In genomic region chr1:17891205-17892110, GRCh38 we compare ENCODE assay signal across 16 cellular contexts.
DNase-seq lines count a peak whose midpoint lies in the region; ATAC-seq and TF ChIP-seq lines count a peak whose summit lies in the region.
"Had no signal": no experiment of that assay in that cellular context is flagged by ENCODE, and none has a peak within 500 bp of the region (broad histone marks: within the 10 kb centered on the region; RNA-seq: fewer than 3 reads in every experiment).

No MANE protein-coding gene starts in this region.

- ATAC-seq in GM19395 (IDR thresholded peaks at IDR 0.05; ENCODE audit: unreplicated experiment) (no peak), lower lobe of right lung (no peak)
- ATAC-seq: Panc1 had no signal

- H3K36me3 ChIP-seq in H7 (replicated peaks; ENCODE audit: control insufficient read depth, insufficient read depth, low read length), result no peaks in the 10 kb centered on the region
- H3K36me3 ChIP-seq in left ventricle myocardium inferior, result no peaks in the 10 kb centered on the region
- H3K36me3 ChIP-seq in trophoblast cell (ENCODE audit: control insufficient read depth in 1 of 2, insufficient read depth in 2 of 2, low read length in 2 of 2), result no peaks in the 10 kb centered on the region
- H3K36me3 ChIP-seq in CD8-positive, alpha-beta memory T cell (ENCODE audit: insufficient read depth, low read length), result no peaks in the 10 kb centered on the region
- no peaks in the 10 kb centered on the region for H3K36me3 ChIP-seq in lower lobe of right lung
- H3K36me3 ChIP-seq: BLaER1 treated with 17β-estradiol and CSF1 and Interleukin-3, amounts not matched to agents 10 nM and 100 nM; MG63 had no signal

- H3K4me2 ChIP-seq in trophoblast cell (ENCODE audit: low read length), result no peak overlapping the region
- H3K4me2 ChIP-seq: BLaER1 treated with 17β-estradiol and CSF1 and Interleukin-3, amounts not matched to agents 10 nM and 100 nM had no signal

- H4K91ac ChIP-seq in trophoblast cell (ENCODE audit: low read depth, low read length), result no peak overlapping the region

- H3K4me3 ChIP-seq in H7 (ENCODE audit: insufficient read depth, low read depth, low read length) (no peak overlapping the region), left ventricle myocardium inferior (peak overlapping the region; percentile 32), trophoblast cell (ENCODE audit: low read depth, low read length) (no peak overlapping the region), lower lobe of right lung (no peak overlapping the region)
- no peak overlapping the region for H3K4me3 ChIP-seq in CD8-positive, alpha-beta memory T cell (ENCODE audit: low read length)
- H3K4me3 ChIP-seq: BLaER1 treated with 17β-estradiol and CSF1 and Interleukin-3, amounts not matched to agents 10 nM and 100 nM; MG63 had no signal

- H3K36me3 Mint-ChIP-seq in CD8-positive, alpha-beta memory T cell, result no peaks in the 10 kb centered on the region

- H3K14ac ChIP-seq in trophoblast cell (ENCODE audit: low read length), result no peak overlapping the region

- DNase-seq in H7 (peak; percentile 11), ecto neural progenitor cell (ENCODE audit: low spot score) (peak; percentile 22), left ventricle myocardium inferior (peak; percentile 64), trophoblast cell (no peak), lower lobe of right lung (no peak), T-helper 2 cell (no peak)
- no peak for DNase-seq in CD8-positive, alpha-beta memory T cell
- DNase-seq: DMS 273 treated with DMSO at 0.1 percent for 48 hours, DND-41, Kasumi-1, MG63, NCI-H146, NCI-H526 treated with DMSO at 0.1 percent for 48 hours had no signal

- H2BK5ac ChIP-seq in trophoblast cell (ENCODE audit: low read depth, low read length, poor library complexity), result no peak overlapping the region

- H3K18ac ChIP-seq in trophoblast cell (ENCODE audit: low read length), result no peak overlapping the region

- POLR2A ChIA-PET in CD8-positive, alpha-beta memory T cell (lab: Charles Lee), result no interaction called here

- H3K27me3 Mint-ChIP-seq in CD8-positive, alpha-beta memory T cell, result peaks cover 6 to 24% of the 10 kb centered on the region in 2 donors

- H2BK120ac ChIP-seq in trophoblast cell (ENCODE audit: insufficient read depth, low read length, poor library complexity), result no peak overlapping the region

- H3K4me3 Mint-ChIP-seq in CD8-positive, alpha-beta memory T cell, result no peak overlapping the region

- H3K4ac ChIP-seq in trophoblast cell (ENCODE audit: low read depth, low read length), result no peak overlapping the region

- no peak overlapping the region for H2AFZ ChIP-seq in trophoblast cell (ENCODE audit: insufficient read depth, low read length, poor library complexity)

- H3K79me2 ChIP-seq in trophoblast cell (ENCODE audit: control insufficient read depth, insufficient read depth, low read length, poor library complexity), result no peaks in the 10 kb centered on the region

- H3K9me3 ChIP-seq in left ventricle myocardium inferior (replicated peaks) (no peaks in the 10 kb centered on the region), trophoblast cell (ENCODE audit: insufficient read depth, low read depth, low read length) (peaks cover 7% of the 10 kb centered on the region), lower lobe of right lung (no peaks in the 10 kb centered on the region)
- no peaks in the 10 kb centered on the region for H3K9me3 ChIP-seq in CD8-positive, alpha-beta memory T cell (ENCODE audit: low read length)
- H3K9me3 ChIP-seq: BLaER1 treated with 17β-estradiol and CSF1 and Interleukin-3, amounts not matched to agents 10 nM and 100 nM; MG63 had no signal

- intact Hi-C loops in left ventricle myocardium inferior (cut with micrococcal nuclease), result no loop called here
- intact Hi-C loops in lower lobe of right lung (cut with DNase I), result no loop called here

- H3K79me1 ChIP-seq in trophoblast cell (ENCODE audit: low read length), result no peaks in the 10 kb centered on the region

- H3K27ac Mint-ChIP-seq in CD8-positive, alpha-beta memory T cell, result no peak overlapping the region

- H4K8ac ChIP-seq in trophoblast cell (ENCODE audit: low read depth, low read length), result no peak overlapping the region

- CTCF ChIA-PET in CD8-positive, alpha-beta memory T cell (lab: Charles Lee), result no interaction called here

- peak overlapping the region; percentile 13 for H3K9ac ChIP-seq in trophoblast cell (ENCODE audit: low read length)
- H3K9ac ChIP-seq: BLaER1 treated with 17β-estradiol and CSF1 and Interleukin-3, amounts not matched to agents 10 nM and 100 nM had no signal

- H3K4me1 Mint-ChIP-seq in CD8-positive, alpha-beta memory T cell, result no peaks in the 10 kb centered on the region

- H3K27ac ChIP-seq in left ventricle myocardium inferior (replicated peaks), result peak overlapping the region; percentile 85
- H3K27ac ChIP-seq in trophoblast cell (ENCODE audit: low read depth, low read length), result no peak overlapping the region
- H3K27ac ChIP-seq in CD8-positive, alpha-beta memory T cell (ENCODE audit: low read depth, low read length), result no peak overlapping the region
- no peak overlapping the region for H3K27ac ChIP-seq in lower lobe of right lung
- H3K27ac ChIP-seq: BLaER1 treated with 17β-estradiol and CSF1 and Interleukin-3, amounts not matched to agents 10 nM and 100 nM had no signal

- H2AK5ac ChIP-seq in trophoblast cell (ENCODE audit: low read length), result no peak overlapping the region

- no peak overlapping the region for H2BK12ac ChIP-seq in trophoblast cell (ENCODE audit: low read length)

- no peak overlapping the region for H3K23ac ChIP-seq in trophoblast cell (ENCODE audit: low read length)

- no peak overlapping the region for H4K12ac ChIP-seq in trophoblast cell (ENCODE audit: low read depth, low read length)

- no CpG with 5 or more reads among the region's 9 CpGs for WGBS in trophoblast cell (ENCODE audit: extremely low coverage, insufficient coverage, insufficient read length)

- H3K27me3 ChIP-seq in H7 (ENCODE audit: control insufficient read depth, insufficient read depth, low read length), result peaks cover 4% of the 10 kb centered on the region; the same call in 1 of the 2 replicates
- H3K27me3 ChIP-seq in left ventricle myocardium inferior (ENCODE audit: low read depth), result peaks cover 36% of the 10 kb centered on the region
- no peaks in the 10 kb centered on the region for H3K27me3 ChIP-seq in trophoblast cell (ENCODE audit: insufficient read depth, low read length)
- H3K27me3 ChIP-seq in CD8-positive, alpha-beta memory T cell (ENCODE audit: insufficient read depth, low read length, poor library complexity, severe bottlenecking), result no peaks in the 10 kb centered on the region
- H3K27me3 ChIP-seq in lower lobe of right lung (ENCODE audit: low read depth), result peaks cover 22% of the 10 kb centered on the region
- H3K27me3 ChIP-seq: BLaER1 treated with 17β-estradiol and CSF1 and Interleukin-3, amounts not matched to agents 10 nM and 100 nM; MG63 had no signal

- peaks cover 46% of the 10 kb centered on the region for H3K4me1 ChIP-seq in left ventricle myocardium inferior
- no peaks in the 10 kb centered on the region for H3K4me1 ChIP-seq in trophoblast cell (ENCODE audit: control insufficient read depth in 1 of 2, insufficient read depth in 2 of 2, low read length in 2 of 2)
- H3K4me1 ChIP-seq in CD8-positive, alpha-beta memory T cell (ENCODE audit: insufficient read depth, low read length), result no peaks in the 10 kb centered on the region
- no peaks in the 10 kb centered on the region for H3K4me1 ChIP-seq in lower lobe of right lung

- peaks cover 0 to 1% (median 0%) of the 10 kb centered on the region in 5 donors for H3K9me3 Mint-ChIP-seq in CD8-positive, alpha-beta memory T cell

- TF ChIP-seq CTCF in left ventricle myocardium inferior (IDR thresholded peaks at IDR 0.05; ENCODE audit: borderline replicate concordance), result no peak
- no peak for TF ChIP-seq CTCF in lower lobe of right lung (IDR thresholded peaks at IDR 0.05)

Comparison
In these comparisons a context has a peak if more than half of its experiments do, and no peak if none do; other contexts are left out.
1. DNase-seq: peak in H7 (single experiment), ecto neural progenitor cell (single experiment) and left ventricle myocardium inferior (single experiment); none in trophoblast cell (0 of 2), CD8-positive, alpha-beta memory T cell (0 of 5), lower lobe of right lung (single experiment) and T-helper 2 cell (0 of 5).